Comparison of ENCODE assay signal across 1 cellular context in the genomic region with DNA sequence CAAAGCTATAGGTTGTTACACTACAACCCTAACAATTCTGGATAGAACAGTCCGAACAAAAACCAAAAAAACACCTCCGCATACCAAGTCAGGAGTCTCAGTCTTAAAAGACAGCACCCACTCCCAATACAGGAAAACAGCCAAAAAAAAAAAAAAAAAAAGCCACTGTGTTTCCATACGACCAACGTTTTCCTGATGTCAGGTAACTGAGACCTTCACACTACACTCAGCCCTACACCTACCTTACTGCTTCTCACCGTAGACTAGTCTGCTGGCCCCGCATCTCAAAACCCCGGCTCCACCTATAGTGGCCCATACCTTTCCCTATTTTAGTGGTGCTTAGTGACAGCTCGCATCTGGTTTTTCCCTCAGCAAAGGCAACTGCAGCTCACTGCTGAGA.
TF ChIP-seq lines count a peak whose summit lies in the region.

No MANE protein-coding gene starts in this region.

TF ChIP-seq in WTC11, 78 proteins besides CTCF, POLR2A, EP300 and RAD21 (continued from another document):
- TF ChIP-seq NFATC4 (CRISPR knock-in tag; IDR thresholded peaks at IDR 0.05) (peak; percentile 74; the same call in 1 of the 2 replicates), ZNF121 (CRISPR knock-in tag; IDR thresholded peaks at IDR 0.05) (no peak), ZNF671 (CRISPR knock-in tag; IDR thresholded peaks at IDR 0.05) (peak; percentile 82), PRRX2 (CRISPR knock-in tag; IDR thresholded peaks at IDR 0.05) (peak; percentile 87; the same call in 1 of the 2 replicates), GABPB1 (CRISPR knock-in tag; IDR thresholded peaks at IDR 0.05) (no peak), ZBTB21 (CRISPR knock-in tag; IDR thresholded peaks at IDR 0.05; ENCODE audit: borderline replicate concordance) (no peak)
- TF ChIP-seq, protein P1, sequence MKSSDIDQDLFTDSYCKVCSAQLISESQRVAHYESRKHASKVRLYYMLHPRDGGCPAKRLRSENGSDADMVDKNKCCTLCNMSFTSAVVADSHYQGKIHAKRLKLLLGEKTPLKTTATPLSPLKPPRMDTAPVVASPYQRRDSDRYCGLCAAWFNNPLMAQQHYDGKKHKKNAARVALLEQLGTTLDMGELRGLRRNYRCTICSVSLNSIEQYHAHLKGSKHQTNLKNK (CRISPR knock-in tag; IDR thresholded peaks at IDR 0.05): no peak
- TF ChIP-seq, protein P2, sequence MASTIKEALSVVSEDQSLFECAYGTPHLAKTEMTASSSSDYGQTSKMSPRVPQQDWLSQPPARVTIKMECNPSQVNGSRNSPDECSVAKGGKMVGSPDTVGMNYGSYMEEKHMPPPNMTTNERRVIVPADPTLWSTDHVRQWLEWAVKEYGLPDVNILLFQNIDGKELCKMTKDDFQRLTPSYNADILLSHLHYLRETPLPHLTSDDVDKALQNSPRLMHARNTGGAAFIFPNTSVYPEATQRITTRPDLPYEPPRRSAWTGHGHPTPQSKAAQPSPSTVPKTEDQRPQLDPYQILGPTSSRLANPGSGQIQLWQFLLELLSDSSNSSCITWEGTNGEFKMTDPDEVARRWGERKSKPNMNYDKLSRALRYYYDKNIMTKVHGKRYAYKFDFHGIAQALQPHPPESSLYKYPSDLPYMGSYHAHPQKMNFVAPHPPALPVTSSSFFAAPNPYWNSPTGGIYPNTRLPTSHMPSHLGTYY (CRISPR knock-in tag; IDR thresholded peaks at IDR 0.05): peak; percentile 49; the same call in 1 of the 2 replicates
- TF ChIP-seq, protein P3, sequence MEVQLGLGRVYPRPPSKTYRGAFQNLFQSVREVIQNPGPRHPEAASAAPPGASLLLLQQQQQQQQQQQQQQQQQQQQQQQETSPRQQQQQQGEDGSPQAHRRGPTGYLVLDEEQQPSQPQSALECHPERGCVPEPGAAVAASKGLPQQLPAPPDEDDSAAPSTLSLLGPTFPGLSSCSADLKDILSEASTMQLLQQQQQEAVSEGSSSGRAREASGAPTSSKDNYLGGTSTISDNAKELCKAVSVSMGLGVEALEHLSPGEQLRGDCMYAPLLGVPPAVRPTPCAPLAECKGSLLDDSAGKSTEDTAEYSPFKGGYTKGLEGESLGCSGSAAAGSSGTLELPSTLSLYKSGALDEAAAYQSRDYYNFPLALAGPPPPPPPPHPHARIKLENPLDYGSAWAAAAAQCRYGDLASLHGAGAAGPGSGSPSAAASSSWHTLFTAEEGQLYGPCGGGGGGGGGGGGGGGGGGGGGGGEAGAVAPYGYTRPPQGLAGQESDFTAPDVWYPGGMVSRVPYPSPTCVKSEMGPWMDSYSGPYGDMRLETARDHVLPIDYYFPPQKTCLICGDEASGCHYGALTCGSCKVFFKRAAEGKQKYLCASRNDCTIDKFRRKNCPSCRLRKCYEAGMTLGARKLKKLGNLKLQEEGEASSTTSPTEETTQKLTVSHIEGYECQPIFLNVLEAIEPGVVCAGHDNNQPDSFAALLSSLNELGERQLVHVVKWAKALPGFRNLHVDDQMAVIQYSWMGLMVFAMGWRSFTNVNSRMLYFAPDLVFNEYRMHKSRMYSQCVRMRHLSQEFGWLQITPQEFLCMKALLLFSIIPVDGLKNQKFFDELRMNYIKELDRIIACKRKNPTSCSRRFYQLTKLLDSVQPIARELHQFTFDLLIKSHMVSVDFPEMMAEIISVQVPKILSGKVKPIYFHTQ (CRISPR knock-in tag; IDR thresholded peaks at IDR 0.05): peak; percentile 81; the same call in 1 of the 2 replicates
- TF ChIP-seq, protein P4, sequence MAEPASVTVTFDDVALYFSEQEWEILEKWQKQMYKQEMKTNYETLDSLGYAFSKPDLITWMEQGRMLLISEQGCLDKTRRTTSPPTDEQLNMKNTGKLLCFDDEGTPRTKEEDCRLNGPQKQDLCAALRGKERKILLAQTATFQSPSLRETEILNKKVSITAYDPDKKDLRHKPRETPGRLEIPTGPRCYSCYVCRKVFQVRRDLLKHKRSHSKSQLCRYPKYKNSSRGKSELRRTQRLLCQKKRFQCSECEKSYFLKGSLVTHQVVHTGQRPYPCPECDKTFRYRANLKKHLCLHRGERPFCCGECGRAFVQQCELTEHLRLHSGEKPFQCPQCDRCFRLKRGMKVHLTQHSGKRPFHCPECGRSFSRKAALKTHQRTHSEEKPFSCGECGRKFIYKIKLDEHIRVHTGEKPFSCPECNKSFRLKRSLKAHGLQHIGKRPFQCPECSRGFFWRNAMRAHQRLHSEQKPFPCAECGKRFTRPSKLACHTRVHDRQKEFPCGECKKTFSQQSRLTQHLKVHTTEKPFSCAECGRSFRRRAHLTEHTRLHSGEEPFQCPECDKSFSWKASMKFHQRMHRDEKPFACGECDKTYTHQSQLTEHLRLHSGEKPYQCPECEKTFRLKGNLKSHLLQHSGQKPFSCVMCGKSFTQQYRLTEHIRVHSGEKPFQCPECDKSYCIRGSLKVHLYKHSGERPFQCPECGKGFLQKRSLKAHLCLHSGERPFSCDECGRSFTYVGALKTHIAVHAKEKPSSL (CRISPR knock-in tag; conservative IDR thresholded peaks at IDR 0.05): 0 out of 2 replicates have a peak, but pooled peaks have one; percentile 49
- TF ChIP-seq, protein P5, sequence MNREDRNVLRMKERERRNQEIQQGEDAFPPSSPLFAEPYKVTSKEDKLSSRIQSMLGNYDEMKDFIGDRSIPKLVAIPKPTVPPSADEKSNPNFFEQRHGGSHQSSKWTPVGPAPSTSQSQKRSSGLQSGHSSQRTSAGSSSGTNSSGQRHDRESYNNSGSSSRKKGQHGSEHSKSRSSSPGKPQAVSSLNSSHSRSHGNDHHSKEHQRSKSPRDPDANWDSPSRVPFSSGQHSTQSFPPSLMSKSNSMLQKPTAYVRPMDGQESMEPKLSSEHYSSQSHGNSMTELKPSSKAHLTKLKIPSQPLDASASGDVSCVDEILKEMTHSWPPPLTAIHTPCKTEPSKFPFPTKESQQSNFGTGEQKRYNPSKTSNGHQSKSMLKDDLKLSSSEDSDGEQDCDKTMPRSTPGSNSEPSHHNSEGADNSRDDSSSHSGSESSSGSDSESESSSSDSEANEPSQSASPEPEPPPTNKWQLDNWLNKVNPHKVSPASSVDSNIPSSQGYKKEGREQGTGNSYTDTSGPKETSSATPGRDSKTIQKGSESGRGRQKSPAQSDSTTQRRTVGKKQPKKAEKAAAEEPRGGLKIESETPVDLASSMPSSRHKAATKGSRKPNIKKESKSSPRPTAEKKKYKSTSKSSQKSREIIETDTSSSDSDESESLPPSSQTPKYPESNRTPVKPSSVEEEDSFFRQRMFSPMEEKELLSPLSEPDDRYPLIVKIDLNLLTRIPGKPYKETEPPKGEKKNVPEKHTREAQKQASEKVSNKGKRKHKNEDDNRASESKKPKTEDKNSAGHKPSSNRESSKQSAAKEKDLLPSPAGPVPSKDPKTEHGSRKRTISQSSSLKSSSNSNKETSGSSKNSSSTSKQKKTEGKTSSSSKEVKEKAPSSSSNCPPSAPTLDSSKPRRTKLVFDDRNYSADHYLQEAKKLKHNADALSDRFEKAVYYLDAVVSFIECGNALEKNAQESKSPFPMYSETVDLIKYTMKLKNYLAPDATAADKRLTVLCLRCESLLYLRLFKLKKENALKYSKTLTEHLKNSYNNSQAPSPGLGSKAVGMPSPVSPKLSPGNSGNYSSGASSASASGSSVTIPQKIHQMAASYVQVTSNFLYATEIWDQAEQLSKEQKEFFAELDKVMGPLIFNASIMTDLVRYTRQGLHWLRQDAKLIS (CRISPR knock-in tag; IDR thresholded peaks at IDR 0.05; ENCODE audit: borderline replicate concordance): no peak
- TF ChIP-seq, protein P6, sequence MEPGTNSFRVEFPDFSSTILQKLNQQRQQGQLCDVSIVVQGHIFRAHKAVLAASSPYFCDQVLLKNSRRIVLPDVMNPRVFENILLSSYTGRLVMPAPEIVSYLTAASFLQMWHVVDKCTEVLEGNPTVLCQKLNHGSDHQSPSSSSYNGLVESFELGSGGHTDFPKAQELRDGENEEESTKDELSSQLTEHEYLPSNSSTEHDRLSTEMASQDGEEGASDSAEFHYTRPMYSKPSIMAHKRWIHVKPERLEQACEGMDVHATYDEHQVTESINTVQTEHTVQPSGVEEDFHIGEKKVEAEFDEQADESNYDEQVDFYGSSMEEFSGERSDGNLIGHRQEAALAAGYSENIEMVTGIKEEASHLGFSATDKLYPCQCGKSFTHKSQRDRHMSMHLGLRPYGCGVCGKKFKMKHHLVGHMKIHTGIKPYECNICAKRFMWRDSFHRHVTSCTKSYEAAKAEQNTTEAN (CRISPR knock-in tag; IDR thresholded peaks at IDR 0.05): no peak
